Comparison of ENCODE assay signal across 19 cellular contexts in genomic region chr2:122610948-122611609, GRCh38.
"Had no signal": no experiment of that assay in that cellular context is flagged by ENCODE, and none has a peak within 500 bp of the region (broad histone marks: within the 10 kb centered on the region; RNA-seq: fewer than 3 reads in every experiment).

No MANE protein-coding gene starts in this region.

- ATAC-seq: foreskin keratinocyte; lower lobe of right lung; natural killer cell treated with Interleukin-12 subunit alpha and Interleukin-12 subunit beta and Interleukin-15 and Interleukin-18, amount 100 ng/mL, for 72 hours had no signal

- H3K4me3 ChIP-seq: coronary artery, hepatocyte, lower lobe of right lung, neural progenitor cell, ovary, right atrium auricular region, stomach, thoracic aorta, transverse colon had no signal

- DNase-seq: effector CD4-positive, alpha-beta T cell; endodermal cell; erythroblast; foreskin keratinocyte; lower lobe of right lung; nucleus accumbens; ovary; small intestine; stimulated activated CD4-positive, alpha-beta T cell treated with anti-CD3 and anti-CD28 coated beads, Interleukin-12 subunit alpha, Interleukin-12 subunit beta, amount 100 ng/mL, for 4 hours; stimulated activated naive CD4-positive, alpha-beta T cell; stomach; substantia nigra; transverse colon had no signal
